24 cellular contexts compared by ENCODE assay signal in the genomic region with DNA sequence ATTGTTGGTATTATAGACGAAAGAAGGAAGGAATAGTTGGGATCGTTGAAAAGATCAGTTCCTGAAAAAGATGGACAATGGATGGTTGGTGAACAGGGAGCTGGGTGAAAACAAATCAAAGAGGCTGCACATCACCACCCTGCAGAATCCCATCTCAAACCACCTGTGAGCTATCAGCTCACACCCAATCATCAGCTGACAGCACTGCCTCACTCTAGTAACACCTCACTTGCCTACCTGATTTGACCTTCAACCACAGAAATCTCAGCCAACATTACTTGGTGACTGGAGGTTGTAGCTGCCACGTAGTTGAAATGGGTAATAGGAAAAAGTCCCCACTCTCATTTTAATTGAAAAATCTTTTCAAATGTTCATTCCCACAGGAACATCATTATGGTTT.
A peak's percentile ranks its signal among the peaks of the same experiment; 100 is the strongest.
DNase-seq lines count a peak whose midpoint lies in the region; ATAC-seq and TF ChIP-seq lines count a peak whose summit lies in the region.
"Had no signal": no experiment of that assay in that cellular context is flagged by ENCODE, and none has a peak within 500 bp of the region (broad histone marks: within the 10 kb centered on the region; RNA-seq: fewer than 3 reads in every experiment).

No MANE protein-coding gene starts in this region.

- H3K9me2 ChIP-seq in GM23248 (ENCODE audit: insufficient read depth), result no peaks in the 10 kb centered on the region

- H3K4me2 ChIP-seq in GM23248 (ENCODE audit: unreplicated experiment), result no peak overlapping the region
- H3K4me2 ChIP-seq: A549, BLaER1 had no signal

- intact Hi-C loops in Caco-2 (cut with micrococcal nuclease; ENCODE audit: unreplicated experiment), result no loop called here
- intact Hi-C loops in Panc1 (cut with micrococcal nuclease; ENCODE audit: unreplicated experiment), result no loop called here
- intact Hi-C loops in right cardiac atrium (cut with DNase I), result no loop called here

- no peaks in the 10 kb centered on the region for H3K36me3 ChIP-seq in Caco-2 (ENCODE audit: control insufficient read depth, insufficient read depth, low read length)
- H3K36me3 ChIP-seq in GM23248 (ENCODE audit: low read depth), result no peaks in the 10 kb centered on the region
- H3K36me3 ChIP-seq in Panc1 (ENCODE audit: control insufficient read depth, insufficient read depth, low read length), result no peaks in the 10 kb centered on the region
- H3K36me3 ChIP-seq: BLaER1, brain microvascular endothelial cell, ovary, sigmoid colon, thyroid gland had no signal

- no peaks in the 10 kb centered on the region for H3K9me3 Mint-ChIP-seq in Caco-2 (ENCODE audit: unreplicated experiment)
- H3K9me3 Mint-ChIP-seq: activated T-helper 2 cell treated with anti-CD3 and anti-CD28 coated beads, Interferon-gamma antibody, Interleukin-2, Interleukin-4, amounts not matched to agents 10 μg/mL and 5 μg/mL and 100 μg/mL, durations not matched to agents 14 hours and 24 hours and 36 hours; memory B cell; naive thymus-derived CD4-positive, alpha-beta T cell; stimulated activated naive B cell treated with anti-CD40 and anti-IgM and Interleukin-4, amounts not matched to agents 10 μg/mL and 1 μg/mL and 100 μg/mL, for 72 hours had no signal

- no peaks in the 10 kb centered on the region for H3K27me3 Mint-ChIP-seq in Caco-2 (ENCODE audit: insufficient read depth, unreplicated experiment)
- H3K27me3 Mint-ChIP-seq: memory B cell; stimulated activated naive B cell treated with anti-CD40 and anti-IgM and Interleukin-4, amounts not matched to agents 10 μg/mL and 1 μg/mL and 100 μg/mL, for 72 hours had no signal

- TF ChIP-seq CTCF in Caco-2 (IDR thresholded peaks at IDR 0.05; ENCODE audit: insufficient read depth in 1 of 2, low read depth in 1 of 2, low read length in 1 of 2, severe bottlenecking in 1 of 2, unreplicated experiment in 1 of 2) (no peak), Panc1 (IDR thresholded peaks at IDR 0.05) (no peak)

- H3K4me3 ChIP-seq in Caco-2 (ENCODE audit: low read depth, low read length) (no peak overlapping the region), GM23248 (no peak overlapping the region), Panc1 (ENCODE audit: low read depth in 2 of 2, low read length in 2 of 2) (no peak overlapping the region), right cardiac atrium (ENCODE audit: low read length) (no peak overlapping the region)
- H3K4me3 ChIP-seq: A549, BLaER1, ovary, sigmoid colon, thyroid gland had no signal

- peak overlapping the region; percentile 16 for H3K27ac Mint-ChIP-seq in Caco-2 (ENCODE audit: unreplicated experiment)
- H3K27ac Mint-ChIP-seq: activated T-helper 2 cell treated with anti-CD3 and anti-CD28 coated beads, Interferon-gamma antibody, Interleukin-2, Interleukin-4, amounts not matched to agents 10 μg/mL and 5 μg/mL and 100 μg/mL, durations not matched to agents 14 hours and 24 hours and 36 hours; memory B cell; naive thymus-derived CD4-positive, alpha-beta T cell; stimulated activated naive B cell treated with anti-CD40 and anti-IgM and Interleukin-4, amounts not matched to agents 10 μg/mL and 1 μg/mL and 100 μg/mL, for 72 hours had no signal

- CTCF ChIA-PET in Caco-2 (lab: Charles Lee) (interaction anchor here (0.6 to 1.3 kb wide), 3 partner anchors 31 to 107 kb away, joined by 3 read pairs; no protein-coding TSS in a partner anchor), Panc1 (lab: Charles Lee) (no interaction called here)

- H3K27ac ChIP-seq in GM23248 (0 out of 2 replicates have a peak overlapping the region, but pooled peaks have one; percentile 9), Panc1 (ENCODE audit: low read length) (peak overlapping the region; percentile 2), right cardiac atrium (ENCODE audit: low read length) (peak overlapping the region; percentile 62)
- H3K27ac ChIP-seq: A549, BLaER1, brain microvascular endothelial cell, ovary, thyroid gland had no signal

- ATAC-seq in Panc1, result no peak
- ATAC-seq in right cardiac atrium, result peak in 1 of 2 donors; percentile 32
- ATAC-seq in GM21447 (IDR thresholded peaks at IDR 0.05; ENCODE audit: unreplicated experiment), result no peak
- ATAC-seq in HG02759 (IDR thresholded peaks at IDR 0.05; ENCODE audit: unreplicated experiment), result no peak
- ATAC-seq: A549; naive thymus-derived CD4-positive, alpha-beta T cell; stimulated activated naive B cell treated with anti-CD40 and anti-IgM and Interleukin-4, amounts not matched to agents 10 μg/mL and 1 μg/mL and 100 μg/mL, for 72 hours had no signal

- BruUV-seq in Caco-2 (replicated peaks; lab: Mats Ljungman, UMichigan), result no TSS peak
- BruUV-seq in Panc1 (replicated peaks; lab: Mats Ljungman, UMichigan), result no TSS peak

- POLR2A ChIA-PET in Caco-2 (lab: Charles Lee) (no interaction called here), Panc1 (lab: Charles Lee) (interaction anchor here (0.7 kb wide), 1 partner anchor 19 kb away, joined by 3 read pairs; no protein-coding TSS in a partner anchor)

- H3K36me3 Mint-ChIP-seq in Caco-2 (ENCODE audit: insufficient read depth, unreplicated experiment), result no peaks in the 10 kb centered on the region
- H3K36me3 Mint-ChIP-seq: memory B cell; naive thymus-derived CD4-positive, alpha-beta T cell; stimulated activated naive B cell treated with anti-CD40 and anti-IgM and Interleukin-4, amounts not matched to agents 10 μg/mL and 1 μg/mL and 100 μg/mL, for 72 hours had no signal

- H3K4me1 ChIP-seq in Caco-2, result peaks cover 52% of the 10 kb centered on the region
- H3K4me1 ChIP-seq in GM23248 (ENCODE audit: insufficient read depth), result peaks cover 85% of the 10 kb centered on the region
- H3K4me1 ChIP-seq in Panc1 (ENCODE audit: control insufficient read depth, insufficient read depth, low read length), result peaks cover 70% of the 10 kb centered on the region
- H3K4me1 ChIP-seq in right cardiac atrium (ENCODE audit: control insufficient read depth, insufficient read depth, low read length), result peaks cover 9% of the 10 kb centered on the region
- H3K4me1 ChIP-seq: BLaER1, thyroid gland had no signal

- H3K9me3 ChIP-seq in Caco-2 (no peaks in the 10 kb centered on the region), GM23248 (ENCODE audit: low read depth) (no peaks in the 10 kb centered on the region), Panc1 (ENCODE audit: control insufficient read depth, insufficient read depth, low read depth, low read length) (no peaks in the 10 kb centered on the region), right cardiac atrium (ENCODE audit: control insufficient read depth, low read length) (no peaks in the 10 kb centered on the region)
- H3K9me3 ChIP-seq: A549, BLaER1, ovary, sigmoid colon, thyroid gland had no signal

- WGBS in GM23248 (ENCODE audit: low coverage in 1 of 2, low lambda C conversion rate in 2 of 2, missing lambda C conversion rate in 2 of 2), 2 experiments, result 65 to 71% methylated on average over 3 of the region's 3 CpGs
- 58% methylated on average over 3 of the region's 3 CpGs for WGBS in right cardiac atrium

- no peak for DNase-seq in Caco-2
- no peak for DNase-seq in GM23248
- no peak for DNase-seq in Panc1 (ENCODE audit: low read depth, low spot score)
- DNase-seq in right cardiac atrium, result no peak
- no peak for DNase-seq in NCI-H524 (lab: John Stamatoyannopoulos, UW)
- DNase-seq in dermis blood vessel endothelial cell, result no peak
- DNase-seq: activated CD4-positive, alpha-beta T cell treated with anti-CD3 and anti-CD28 coated beads for 4 hours; brain microvascular endothelial cell; hypothalamus; islet precursor cell; KBM-7; naive thymus-derived CD4-positive, alpha-beta T cell; NCI-H2029 treated with DMSO at 0.1 percent for 48 hours; NCI-H446 treated with DMSO at 0.1 percent for 48 hours; ovary; sigmoid colon; stimulated activated naive B cell treated with anti-CD40 and anti-IgM and Interleukin-4, amounts not matched to agents 10 μg/mL and 1 μg/mL and 100 μg/mL, for 72 hours; thyroid gland had no signal

- no peaks in the 10 kb centered on the region for H3K27me3 ChIP-seq in Caco-2 (replicated peaks; ENCODE audit: control insufficient read depth, insufficient read depth, low read length)
- no peaks in the 10 kb centered on the region for H3K27me3 ChIP-seq in GM23248 (replicated peaks; ENCODE audit: insufficient read depth)
- no peaks in the 10 kb centered on the region for H3K27me3 ChIP-seq in Panc1 (ENCODE audit: control insufficient read depth, insufficient read depth, low read length)
- H3K27me3 ChIP-seq in right cardiac atrium (ENCODE audit: control insufficient read depth, insufficient read depth), result no peaks in the 10 kb centered on the region
- H3K27me3 ChIP-seq: BLaER1, brain microvascular endothelial cell, ovary, sigmoid colon, thyroid gland had no signal

- peaks cover 60% of the 10 kb centered on the region for H3F3A ChIP-seq in GM23248 (ENCODE audit: insufficient read depth)

- peaks cover 100% of the 10 kb centered on the region for H3K79me2 ChIP-seq in GM23248 (ENCODE audit: insufficient read depth)

- H2AFZ ChIP-seq in GM23248, result no peak overlapping the region

- H3K4me3 Mint-ChIP-seq in Caco-2 (ENCODE audit: unreplicated experiment), result no peak overlapping the region
- H3K4me3 Mint-ChIP-seq: memory B cell; naive thymus-derived CD4-positive, alpha-beta T cell; stimulated activated naive B cell treated with anti-CD40 and anti-IgM and Interleukin-4, amounts not matched to agents 10 μg/mL and 1 μg/mL and 100 μg/mL, for 72 hours had no signal

- in situ Hi-C loops in GM23248 (cut with MboI), result no loop called here
- in situ Hi-C loops in Panc1 (cut with HindIII; ENCODE audit: low pct_unique_long_range_greater_than_20kb, low sequenced_read_pairs), result no loop called here

- 0 out of 2 replicates have a peak, but pooled peaks cover 3% of the 10 kb centered on the region for H4K20me1 ChIP-seq in GM23248 (ENCODE audit: insufficient read depth)

- peaks cover 45% of the 10 kb centered on the region for H3K4me1 Mint-ChIP-seq in Caco-2 (ENCODE audit: low read depth, unreplicated experiment)

- no peak overlapping the region for H3K9ac ChIP-seq in GM23248
- H3K9ac ChIP-seq: BLaER1 had no signal

Comparison
In these comparisons a context has a peak if more than half of its experiments do, and no peak if none do; other contexts are left out.
1. H3K27ac ChIP-seq: peak in every context shown above with its lines; median percentile 62 in right cardiac atrium; 9 in GM23248; 2 in Panc1.